In genomic region chr14:104243200-104243599, GRCh38 we compare ENCODE assay signal across 32 cellular contexts.
"Had no signal": no experiment of that assay in that cellular context is flagged by ENCODE, and none has a peak within 500 bp of the region (broad histone marks: within the 10 kb centered on the region; RNA-seq: fewer than 3 reads in every experiment).

No MANE protein-coding gene starts in this region.

- H3K4me2 ChIP-seq: KMS-11 had no signal

- H3K36me3 ChIP-seq: Peyer's patch had no signal

- H3K9ac ChIP-seq: KMS-11 had no signal

- DNase-seq: activated B cell treated with CpG ODN at 0.5 μM for 24 hours; activated CD4-positive, alpha-beta memory T cell treated with anti-CD3 and anti-CD28 coated beads for 36 hours; activated CD4-positive, alpha-beta T cell treated with anti-CD3 and anti-CD28 coated beads for 4 hours; activated CD4-positive, alpha-beta T cell treated with anti-CD3 and anti-CD28 coated beads, Interleukin-2, amount 50 U/mL, for 1 hour; activated CD4-positive, CD25-positive, alpha-beta regulatory T cell treated with anti-CD3 and anti-CD28 coated beads, Interleukin-2, amount 50 U/mL, for 72 hours; activated CD8-positive, alpha-beta memory T cell treated with anti-CD3 and anti-CD28 coated beads, Interleukin-2, amount 50 U/mL, for 4 hours; activated gamma-delta T cell treated with Interleukin-2 at 50 U/mL for 16 hours; activated naive CD4-positive, alpha-beta T cell treated with anti-CD3 and anti-CD28 coated beads for 36 hours; activated T-cell treated with anti-CD3 and anti-CD28 coated beads for 4 hours; activated T-cell treated with anti-CD3 and anti-CD28 coated beads, Interleukin-2, amount 50 U/mL, for 72 hours; anterior cingulate cortex; caudate nucleus; MM.1S; MV-4-11; NCI-H1092; NCI-H1436 treated with DMSO at 0.1 percent for 48 hours; NCI-H1694 treated with DMSO at 0.1 percent for 48 hours; NCI-H2029; NCI-H345; NCI-H524 treated with DMSO at 0.1 percent for 48 hours; NCI-H748 treated with DMSO at 0.1 percent for 48 hours; NK-92 treated with Interleukin-12 subunit alpha and Interleukin-12 subunit beta, amount 100 ng/mL, for 24 hours; PC-3; Peyer's patch; RPMI8226; SIG-M5; SW 1271; T-helper 1 cell; T-helper 2 cell; T-helper 9 cell had no signal

- H3K27ac ChIP-seq: KMS-11, Peyer's patch, VCaP had no signal

- H3K27me3 ChIP-seq: Peyer's patch had no signal

- H3K4me3 ChIP-seq: Peyer's patch had no signal
